17 cellular contexts compared by ENCODE assay signal in the genomic region with DNA sequence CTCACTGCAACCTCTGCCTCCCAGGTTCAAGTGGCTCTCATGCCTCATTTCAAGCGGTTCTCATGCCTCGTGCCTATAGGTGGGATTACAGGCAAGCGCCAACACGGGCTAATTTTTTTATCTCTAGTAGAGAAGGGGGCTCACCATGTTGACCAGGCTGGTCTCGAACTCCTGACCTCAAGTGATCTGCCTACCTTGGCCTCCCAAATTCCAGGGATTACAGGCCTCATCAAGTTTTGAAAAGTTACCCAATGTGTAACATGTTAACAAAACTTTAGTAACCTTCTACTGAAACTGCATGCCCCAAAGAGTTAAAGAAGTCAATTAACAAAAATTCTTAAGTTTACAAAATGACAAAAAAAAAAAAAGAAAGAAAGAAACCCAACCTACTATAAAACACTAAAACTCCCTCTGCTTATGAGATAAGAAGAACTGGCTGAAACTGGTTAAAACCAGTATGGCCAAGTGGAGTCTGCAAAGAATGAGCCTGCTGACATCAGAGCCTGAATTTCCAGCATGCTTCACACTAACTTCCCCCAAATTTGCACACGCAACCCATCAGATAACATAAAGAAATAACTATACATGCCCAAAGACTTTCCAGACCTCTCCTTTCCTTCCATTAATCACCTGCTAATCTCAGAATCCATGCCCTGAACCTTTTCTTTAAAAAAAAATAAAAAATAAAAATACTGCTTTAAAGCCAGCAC. TPM values are rescaled to one million over a fixed set of nuclear protein-coding genes. Genes with fewer than 3 reads are reported as not detected.
A peak's percentile ranks its signal among the peaks of the same experiment; 100 is the strongest.
DNase-seq lines count a peak whose midpoint lies in the region; ATAC-seq, FAIRE-seq and TF ChIP-seq lines count a peak whose summit lies in the region.
"Had no signal": no experiment of that assay in that cellular context is flagged by ENCODE, and none has a peak within 500 bp of the region (broad histone marks: within the 10 kb centered on the region; RNA-seq: fewer than 3 reads in every experiment).

No MANE protein-coding gene starts in this region.

- H3K27me3 ChIP-seq in small intestine (ENCODE audit: control insufficient read depth in 2 of 2, insufficient read depth in 2 of 2, low read length in 2 of 2), result no peaks in the 10 kb centered on the region
- H3K27me3 ChIP-seq: tibial artery had no signal

- peaks cover 36% of the 10 kb centered on the region for H3K4me1 Mint-ChIP-seq in activated T-cell treated with anti-CD3 and anti-CD28 coated beads, Interleukin-2, amount 50 U/mL, for 24 hours (ENCODE audit: low read depth)
- H3K4me1 Mint-ChIP-seq in WTC11, result no peaks in the 10 kb centered on the region
- H3K4me1 Mint-ChIP-seq in chondrocyte (ENCODE audit: low read depth), result no peaks in the 10 kb centered on the region

- H3K9me3 Mint-ChIP-seq in activated T-cell treated with anti-CD3 and anti-CD28 coated beads, Interleukin-2, amount 50 U/mL, for 24 hours, result no peaks in the 10 kb centered on the region
- H3K9me3 Mint-ChIP-seq in WTC11, result no peaks in the 10 kb centered on the region
- no peaks in the 10 kb centered on the region for H3K9me3 Mint-ChIP-seq in chondrocyte (ENCODE audit: low read depth)
- H3K9me3 Mint-ChIP-seq: activated T-cell treated with anti-CD3 and anti-CD28 coated beads, Interleukin-2, amount 50 U/mL, for 4 hours; effector memory CD8-positive, alpha-beta T cell had no signal

- 84 to 90% (median 86%) methylated on average over 6 of the region's 6 CpGs for WGBS in small intestine, 3 donors

- no peak for DNase-seq in activated T-cell treated with anti-CD3 and anti-CD28 coated beads, Interleukin-2, amount 50 U/mL, for 24 hours
- DNase-seq in activated T-cell treated with anti-CD3 and anti-CD28 coated beads for 4 hours, result no peak
- DNase-seq in WTC11 (ENCODE audit: low spot score), result no peak
- DNase-seq in iPS-NIHi7 (ENCODE audit: extremely low spot score), result peak; percentile 12
- DNase-seq in small intestine, result peak; percentile 20
- no peak for DNase-seq in chondrocyte (ENCODE audit: low spot score)
- DNase-seq in SW 1271 (lab: John Stamatoyannopoulos, UW), result no peak
- DNase-seq in midbrain (lab: John Stamatoyannopoulos, UW), result no peak
- DNase-seq: activated T-cell treated with anti-CD3 and anti-CD28 coated beads, Interleukin-2, amount 50 U/mL, for 4 hours; DMS79 treated with DMSO at 0.1 percent for 48 hours; effector memory CD8-positive, alpha-beta T cell; Kasumi-1; NCI-H187; nucleus accumbens; SHP77; tibial artery had no signal

- TF ChIP-seq CTCF in WTC11 (IDR thresholded peaks at IDR 0.05), result no peak
- no peak for TF ChIP-seq CTCF in chondrocyte (IDR thresholded peaks at IDR 0.05)

- CTCF ChIA-PET in WTC11 (lab: Charles Lee), result no interaction called here

- no peak overlapping the region for H3K4me3 ChIP-seq in small intestine (ENCODE audit: low read depth in 1 of 2, low read length in 2 of 2)
- H3K4me3 ChIP-seq: tibial artery had no signal

- POLR2A ChIA-PET in WTC11 (lab: Charles Lee), result interaction anchor here (0.7 kb wide), 1 partner anchor 25 kb away, joined by 3 read pairs; the partner anchor contains the start of gene PSMG1

- H3K27ac Mint-ChIP-seq in activated T-cell treated with anti-CD3 and anti-CD28 coated beads, Interleukin-2, amount 50 U/mL, for 24 hours, result peak overlapping the region; percentile 45
- H3K27ac Mint-ChIP-seq in WTC11 (peak overlapping the region; percentile 73), chondrocyte (ENCODE audit: unreplicated experiment) (no peak overlapping the region)

- H3K27me3 Mint-ChIP-seq in activated T-cell treated with anti-CD3 and anti-CD28 coated beads, Interleukin-2, amount 50 U/mL, for 24 hours, result no peaks in the 10 kb centered on the region
- H3K27me3 Mint-ChIP-seq in WTC11 (ENCODE audit: low read depth), result no peaks in the 10 kb centered on the region
- H3K27me3 Mint-ChIP-seq in chondrocyte (ENCODE audit: low read depth), result no peaks in the 10 kb centered on the region
- H3K27me3 Mint-ChIP-seq: effector memory CD8-positive, alpha-beta T cell had no signal

- no peaks in the 10 kb centered on the region for H3K9me3 ChIP-seq in small intestine (ENCODE audit: control insufficient read depth, low read depth)
- H3K9me3 ChIP-seq: tibial artery had no signal

- no peak overlapping the region for H3K4me3 Mint-ChIP-seq in activated T-cell treated with anti-CD3 and anti-CD28 coated beads, Interleukin-2, amount 50 U/mL, for 24 hours
- no peak overlapping the region for H3K4me3 Mint-ChIP-seq in WTC11
- no peak overlapping the region for H3K4me3 Mint-ChIP-seq in chondrocyte (ENCODE audit: unreplicated experiment)
- H3K4me3 Mint-ChIP-seq: activated T-cell treated with anti-CD3 and anti-CD28 coated beads, Interleukin-2, amount 50 U/mL, for 4 hours; effector memory CD8-positive, alpha-beta T cell had no signal

- H3K27ac ChIP-seq in small intestine (ENCODE audit: low read depth in 1 of 2, low read length in 1 of 2), result no peak overlapping the region
- H3K27ac ChIP-seq: tibial artery had no signal

- H3K4me1 ChIP-seq in small intestine (ENCODE audit: control insufficient read depth in 2 of 2, insufficient read depth in 1 of 2, low read depth in 1 of 2, low read length in 1 of 2), result no peaks in the 10 kb centered on the region
- H3K4me1 ChIP-seq: tibial artery had no signal

- ATAC-seq in WTC11, result no peak
- ATAC-seq: activated T-cell treated with anti-CD3 and anti-CD28 coated beads, Interleukin-2, amount 50 U/mL, for 4 hours; effector memory CD8-positive, alpha-beta T cell had no signal

- peaks cover 5 to 9% of the 10 kb centered on the region in 2 donors for H3K36me3 ChIP-seq in small intestine (ENCODE audit: control insufficient read depth in 2 of 2, insufficient read depth in 2 of 2, low read length in 2 of 2)

- no peak for FAIRE-seq in small intestine (lab: Jason Lieb, UNC)
- FAIRE-seq: TTC549 had no signal

- H3K36me3 Mint-ChIP-seq in activated T-cell treated with anti-CD3 and anti-CD28 coated beads, Interleukin-2, amount 50 U/mL, for 24 hours (ENCODE audit: low read depth), result peaks cover 76% of the 10 kb centered on the region
- peaks cover 44% of the 10 kb centered on the region for H3K36me3 Mint-ChIP-seq in WTC11
- peaks cover 18% of the 10 kb centered on the region for H3K36me3 Mint-ChIP-seq in chondrocyte (ENCODE audit: low read depth)

TF ChIP-seq in WTC11, 78 proteins besides CTCF, POLR2A, EP300 and RAD21 (continues in another document):
- TF ChIP-seq ELF4 (CRISPR knock-in tag; IDR thresholded peaks at IDR 0.05; ENCODE audit: low read depth) (no peak), FOXP1 (CRISPR knock-in tag; IDR thresholded peaks at IDR 0.05; ENCODE audit: borderline replicate concordance) (no peak), ETV6 (CRISPR knock-in tag; IDR thresholded peaks at IDR 0.05) (no peak), ARID4B (CRISPR knock-in tag; IDR thresholded peaks at IDR 0.05; ENCODE audit: borderline replicate concordance) (no peak), ZNF423 (CRISPR knock-in tag; IDR thresholded peaks at IDR 0.05) (no peak), TCF7 (CRISPR knock-in tag; IDR thresholded peaks at IDR 0.05; ENCODE audit: low read depth) (no peak), MAX (CRISPR knock-in tag; IDR thresholded peaks at IDR 0.05) (no peak), NR2C2 (CRISPR knock-in tag; IDR thresholded peaks at IDR 0.05) (no peak)
- TF ChIP-seq, protein P1, sequence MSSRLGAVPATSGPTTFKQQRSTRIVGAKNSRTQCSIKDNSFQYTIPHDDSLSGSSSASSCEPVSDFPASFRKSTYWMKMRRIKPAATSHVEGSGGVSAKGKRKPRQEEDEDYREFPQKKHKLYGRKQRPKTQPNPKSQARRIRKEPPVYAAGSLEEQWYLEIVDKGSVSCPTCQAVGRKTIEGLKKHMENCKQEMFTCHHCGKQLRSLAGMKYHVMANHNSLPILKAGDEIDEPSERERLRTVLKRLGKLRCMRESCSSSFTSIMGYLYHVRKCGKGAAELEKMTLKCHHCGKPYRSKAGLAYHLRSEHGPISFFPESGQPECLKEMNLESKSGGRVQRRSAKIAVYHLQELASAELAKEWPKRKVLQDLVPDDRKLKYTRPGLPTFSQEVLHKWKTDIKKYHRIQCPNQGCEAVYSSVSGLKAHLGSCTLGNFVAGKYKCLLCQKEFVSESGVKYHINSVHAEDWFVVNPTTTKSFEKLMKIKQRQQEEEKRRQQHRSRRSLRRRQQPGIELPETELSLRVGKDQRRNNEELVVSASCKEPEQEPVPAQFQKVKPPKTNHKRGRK (CRISPR knock-in tag; IDR thresholded peaks at IDR 0.05; ENCODE audit: borderline replicate concordance), result no peak

RNA-seq across cellular contexts. Expression of gene PSMG1, which starts 25.5 kb away (rescaled TPM):
- total RNA-seq in WTC11 (2021) (64.0 to 70.4 TPM (median 68.6 TPM) in 3 replicates), chondrocyte (56.7 to 72.5 TPM (median 66.4 TPM) in 3 replicates)
- 10 to 100 TPM; 27.3 to 62.8 (median 34.6) TPM for polyA plus RNA-seq in small intestine

Comparison
In these comparisons a context has a peak if more than half of its experiments do, and no peak if none do; other contexts are left out.
1. DNase-seq: peak in iPS-NIHi7 (single experiment) and small intestine (single experiment); none in activated T-cell treated with anti-CD3 and anti-CD28 coated beads, Interleukin-2, amount 50 U/mL, for 24 hours (single experiment), activated T-cell treated with anti-CD3 and anti-CD28 coated beads for 4 hours (single experiment), WTC11 (single experiment), chondrocyte (single experiment), SW 1271 (0 of 2) and midbrain (single experiment).